8 cellular contexts compared by ENCODE assay signal in genomic region chr12:45217846-45218245, GRCh38. TPM values are rescaled to one million over a fixed set of nuclear protein-coding genes. Genes with fewer than 3 reads are reported as not detected.
DNase-seq lines count a peak whose midpoint lies in the region; ATAC-seq and TF ChIP-seq lines count a peak whose summit lies in the region.

No MANE protein-coding gene starts in this region.

- no peak overlapping the region for H3K27ac ChIP-seq in CD4-positive, alpha-beta T cell (ENCODE audit: low read depth, low read length)
- peak overlapping the region in 2 of 59 donors; percentile 34 to 88 for H3K27ac ChIP-seq in dorsolateral prefrontal cortex

- intact Hi-C loops in CD4-positive, alpha-beta T cell (cut with DNase I, micrococcal nuclease) = loop anchor here in 1 of 2 experiments (10.0 kb wide), 1 partner anchor 517 kb away; no protein-coding TSS in a partner anchor
- intact Hi-C loops in dorsolateral prefrontal cortex (cut with DNase I) = loop anchor here in 1 of 2 donors (5.0 kb wide), 1 partner anchor 509 kb away; the partner anchor contains the start of gene ARID2

- H3K4me3 ChIP-seq in LNCaP clone FGC (ENCODE audit: low read depth, low read length) (peak overlapping the region; percentile 0; the same call in 1 of the 2 replicates), dorsolateral prefrontal cortex (peak overlapping the region in 56 of 59 donors; percentile 2 to 91 (median 80))

- POLR2A ChIA-PET in CD4-positive, alpha-beta T cell (lab: Charles Lee) = interaction anchor here (0.9 to 4.4 kb wide), 4 partner anchors 12 to 510 kb away, joined by 3 to 30 read pairs (median 16); partner anchors contain the start of gene ARID2

- CTCF ChIA-PET in CD4-positive, alpha-beta T cell (lab: Charles Lee) = interaction anchor here (1.5 kb wide), 1 partner anchor 17 kb away, joined by 4 read pairs; no protein-coding TSS in a partner anchor

- no peak for ATAC-seq in CD4-positive, alpha-beta T cell (ENCODE audit: poor library complexity)
- no peak for ATAC-seq in HG02870 (IDR thresholded peaks at IDR 0.05; ENCODE audit: unreplicated experiment)

- no peaks in the 10 kb centered on the region for H3K9me3 Mint-ChIP-seq in CD4-positive, alpha-beta T cell
- peaks cover 12% of the 10 kb centered on the region for H3K9me3 Mint-ChIP-seq in nephron progenitor cell

- H3K4me1 Mint-ChIP-seq in CD4-positive, alpha-beta T cell (ENCODE audit: low read depth) = peaks cover 80% of the 10 kb centered on the region
- H3K4me1 Mint-ChIP-seq in nephron progenitor cell = peaks cover 63% of the 10 kb centered on the region

- H3K27me3 ChIP-seq in CD4-positive, alpha-beta T cell (ENCODE audit: control insufficient read depth, insufficient read depth, low read length) = no peaks in the 10 kb centered on the region
- no peaks in the 10 kb centered on the region for H3K27me3 ChIP-seq in dorsolateral prefrontal cortex

- H3K36me3 Mint-ChIP-seq in CD4-positive, alpha-beta T cell (ENCODE audit: low read depth) = peaks cover 11% of the 10 kb centered on the region
- peaks cover 16% of the 10 kb centered on the region for H3K36me3 Mint-ChIP-seq in nephron progenitor cell (ENCODE audit: low read depth)

- no peak for TF ChIP-seq CTCF in CD4-positive, alpha-beta T cell (IDR thresholded peaks at IDR 0.05)
- TF ChIP-seq CTCF in LNCaP clone FGC (IDR thresholded peaks at IDR 0.05; ENCODE audit: control insufficient read depth, extremely low read depth, insufficient read depth) (no peak), dorsolateral prefrontal cortex (IDR thresholded peaks at IDR 0.05 in 54 of 56, conservative IDR thresholded peaks at IDR 0.05 in 2 of 56; ENCODE audit: low read depth in 1 of 56, partially characterized antibody in 56 of 56) (no peak), nephron progenitor cell (IDR thresholded peaks at IDR 0.05) (no peak)

- peak overlapping the region; percentile 62 for H3K27ac Mint-ChIP-seq in CD4-positive, alpha-beta T cell
- peak overlapping the region; percentile 55 for H3K27ac Mint-ChIP-seq in nephron progenitor cell

- DNase-seq in CD4-positive, alpha-beta T cell = no peak
- DNase-seq in LNCaP clone FGC (ENCODE audit: low read depth) (peak; percentile 50), dorsolateral prefrontal cortex (no peak), nephron progenitor cell (no peak), superior temporal gyrus (ENCODE audit: extremely low spot score) (no peak), islet precursor cell (no peak), cerebellar nuclear complex (lab: John Stamatoyannopoulos, UW) (no peak)

- H3K4me3 Mint-ChIP-seq in CD4-positive, alpha-beta T cell = peak overlapping the region; percentile 93
- H3K4me3 Mint-ChIP-seq in nephron progenitor cell = peak overlapping the region; percentile 100

- no peaks in the 10 kb centered on the region for H3K9me3 ChIP-seq in CD4-positive, alpha-beta T cell (ENCODE audit: control insufficient read depth, low read length)

- no peaks in the 10 kb centered on the region for H3K27me3 Mint-ChIP-seq in CD4-positive, alpha-beta T cell
- peaks cover 4% of the 10 kb centered on the region for H3K27me3 Mint-ChIP-seq in nephron progenitor cell (ENCODE audit: low read depth, poor library complexity)

RNA-seq across cellular contexts. Expression of gene ANO6, which starts 2.0 kb away (rescaled TPM):
- 10 to 100 TPM; 11.6 to 11.7 TPM for total RNA-seq in CD4-positive, alpha-beta T cell
- total RNA-seq in dorsolateral prefrontal cortex = 10 to 100 TPM in 119 of 120 experiments, 1 to 10 TPM in 1; 8.5 to 32.7 (median 16.5) TPM
